In the genomic region with DNA sequence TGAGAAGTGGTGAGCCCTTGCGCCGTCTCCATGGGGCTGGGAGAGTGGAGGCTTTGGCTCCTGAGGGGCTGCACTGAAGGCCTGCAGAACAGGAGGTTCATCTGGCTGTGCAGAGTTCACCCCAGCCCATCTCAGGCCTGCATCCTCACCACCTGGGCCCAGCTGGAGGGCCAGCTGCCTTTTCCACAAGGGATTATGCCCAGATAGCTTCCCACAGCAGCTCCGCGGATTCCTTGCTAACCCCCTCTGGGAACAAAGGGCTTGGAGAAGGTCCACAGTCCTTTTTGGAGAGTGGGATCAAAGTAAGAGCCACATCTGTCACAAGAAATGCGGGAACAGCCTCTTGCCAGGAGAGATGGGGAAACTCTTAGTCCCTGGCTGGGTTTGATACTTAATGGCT, we compare ENCODE assay signal across 1 cellular context.
TF ChIP-seq lines count a peak whose summit lies in the region.

No MANE protein-coding gene starts in this region.

TF ChIP-seq in H1, 55 proteins besides CTCF, POLR2A, EP300 and RAD21:
- no peak for TF ChIP-seq SIRT6 (IDR thresholded peaks at IDR 0.05; ENCODE audit: low read length)
- TF ChIP-seq ZNF274 (IDR thresholded peaks at IDR 0.05; ENCODE audit: borderline replicate concordance, extremely low read depth, low read length), result no peak
- no peak for TF ChIP-seq CTBP2 (IDR thresholded peaks at IDR 0.05; ENCODE audit: borderline replicate concordance, insufficient read depth, insufficient read length, low read length)
- TF ChIP-seq HDAC6 (IDR thresholded peaks at IDR 0.05; ENCODE audit: low read depth, low read length), result no peak
- no peak for TF ChIP-seq TBP (IDR thresholded peaks at IDR 0.05; ENCODE audit: low read depth, low read length)
- TF ChIP-seq MAFK (IDR thresholded peaks at IDR 0.05; ENCODE audit: low read depth, low read length), result no peak
- no peak for TF ChIP-seq NRF1 (IDR thresholded peaks at IDR 0.05; ENCODE audit: low read depth, low read length)
- TF ChIP-seq TAF1 (IDR thresholded peaks at IDR 0.05; ENCODE audit: low read depth, low read length), result no peak
TF ChIP-seq in H1: peak in this region for 0.
